ENCODE assay signal across 11 cellular contexts in the genomic region with DNA sequence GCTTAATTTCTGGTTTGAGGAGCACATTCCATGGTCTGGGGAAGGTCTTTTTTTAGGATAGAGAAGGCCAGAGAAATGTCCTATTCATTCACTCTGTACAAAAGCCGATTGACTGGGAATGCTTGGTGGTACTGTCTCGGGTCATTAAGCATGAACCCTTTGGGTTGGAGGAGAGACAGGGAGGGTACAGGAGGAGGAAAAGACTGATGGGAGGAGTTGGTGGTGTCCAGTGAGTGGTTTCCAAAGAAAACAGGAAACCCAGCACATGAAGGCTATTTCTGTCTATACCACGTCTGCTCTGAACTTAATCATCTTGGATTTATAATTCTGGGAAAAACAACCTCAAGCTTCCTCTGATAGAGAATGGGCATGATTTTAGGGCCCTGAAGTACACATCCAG.
DNase-seq lines count a peak whose midpoint lies in the region; ATAC-seq lines count a peak whose summit lies in the region.
"Had no signal": no experiment of that assay in that cellular context is flagged by ENCODE, and none has a peak within 500 bp of the region (broad histone marks: within the 10 kb centered on the region; RNA-seq: fewer than 3 reads in every experiment).

No MANE protein-coding gene starts in this region.

- H4K20me1 ChIP-seq in BLaER1 = peaks cover 8% of the 10 kb centered on the region; the same call in 1 of the 2 replicates

- no peaks in the 10 kb centered on the region for H3K9me3 Mint-ChIP-seq in naive thymus-derived CD8-positive, alpha-beta T cell

- H3K27me3 Mint-ChIP-seq in naive thymus-derived CD8-positive, alpha-beta T cell = no peaks in the 10 kb centered on the region

- no peaks in the 10 kb centered on the region for H3K9me3 ChIP-seq in BLaER1

- peaks cover 47% of the 10 kb centered on the region for H3K36me3 ChIP-seq in BLaER1

- peaks cover 100% of the 10 kb centered on the region for H3K4me1 ChIP-seq in BLaER1

- peak overlapping the region in 7 of 10 donors; percentile 12 to 73 (median 49) for H3K4me3 Mint-ChIP-seq in naive thymus-derived CD8-positive, alpha-beta T cell

- peak overlapping the region; percentile 43 to 99 (median 93) for H3K27ac Mint-ChIP-seq in naive thymus-derived CD8-positive, alpha-beta T cell

- peak overlapping the region; percentile 76 for H3K4me2 ChIP-seq in BLaER1

- no peak for ATAC-seq in naive thymus-derived CD8-positive, alpha-beta T cell

- H3K27me3 ChIP-seq in BLaER1 = no peaks in the 10 kb centered on the region

- DNase-seq in GF-D8 (lab: John Stamatoyannopoulos, UW) (peak; percentile 34), astrocyte of the hippocampus (ENCODE audit: low read depth, low spot score) (peak; percentile 41), NCI-H524 treated with DMSO at 0.1 percent for 48 hours (lab: John Stamatoyannopoulos, UW) (no peak)
- no peak for DNase-seq in naive thymus-derived CD8-positive, alpha-beta T cell
- DNase-seq in NK-92 treated with Interleukin-12 subunit alpha and Interleukin-12 subunit beta, amount 100 ng/mL, for 24 hours (lab: John Stamatoyannopoulos, UW) = no peak
- DNase-seq in stimulated activated CD4-positive, alpha-beta T cell treated with anti-CD3 and anti-CD28 coated beads, Interleukin-4, amount 100 ng/mL, for 4 hours = no peak
- DNase-seq in activated T-cell treated with anti-CD3 and anti-CD28 coated beads, Interleukin-2, amount 50 U/mL, for 48 hours = no peak
- DNase-seq: caudate nucleus, NCI-H446 had no signal

- peaks cover 35 to 81% (median 73%) of the 10 kb centered on the region in 4 donors for H3K4me1 Mint-ChIP-seq in naive thymus-derived CD8-positive, alpha-beta T cell

- no peak overlapping the region for H3K4me3 ChIP-seq in BLaER1
- H3K4me3 ChIP-seq: SK-N-MC had no signal

- H3K36me3 Mint-ChIP-seq in naive thymus-derived CD8-positive, alpha-beta T cell = peaks cover 0 to 7% (median 2%) of the 10 kb centered on the region in 3 donors

- peak overlapping the region; percentile 54 for H3K27ac ChIP-seq in BLaER1
- H3K27ac ChIP-seq: SK-N-MC had no signal

- POLR2A ChIA-PET in naive thymus-derived CD8-positive, alpha-beta T cell (lab: Charles Lee) = interaction anchor here (0.5 to 5.3 kb wide), 5 partner anchors 8 to 122 kb away, joined by 3 to 55 read pairs (median 6); no protein-coding TSS in a partner anchor

- H3K9ac ChIP-seq in BLaER1 = peak overlapping the region; percentile 17; the same call in 1 of the 2 replicates

Comparison
In these comparisons a context has a peak if more than half of its experiments do, and no peak if none do; other contexts are left out.
1. DNase-seq: peak in GF-D8 (single experiment) and astrocyte of the hippocampus (single experiment); none in naive thymus-derived CD8-positive, alpha-beta T cell (0 of 10), NK-92 treated with Interleukin-12 subunit alpha and Interleukin-12 subunit beta, amount 100 ng/mL, for 24 hours (single experiment), NCI-H524 treated with DMSO at 0.1 percent for 48 hours (single experiment), stimulated activated CD4-positive, alpha-beta T cell treated with anti-CD3 and anti-CD28 coated beads, Interleukin-4, amount 100 ng/mL, for 4 hours (0 of 2) and activated T-cell treated with anti-CD3 and anti-CD28 coated beads, Interleukin-2, amount 50 U/mL, for 48 hours (0 of 2).